In the genomic region with DNA sequence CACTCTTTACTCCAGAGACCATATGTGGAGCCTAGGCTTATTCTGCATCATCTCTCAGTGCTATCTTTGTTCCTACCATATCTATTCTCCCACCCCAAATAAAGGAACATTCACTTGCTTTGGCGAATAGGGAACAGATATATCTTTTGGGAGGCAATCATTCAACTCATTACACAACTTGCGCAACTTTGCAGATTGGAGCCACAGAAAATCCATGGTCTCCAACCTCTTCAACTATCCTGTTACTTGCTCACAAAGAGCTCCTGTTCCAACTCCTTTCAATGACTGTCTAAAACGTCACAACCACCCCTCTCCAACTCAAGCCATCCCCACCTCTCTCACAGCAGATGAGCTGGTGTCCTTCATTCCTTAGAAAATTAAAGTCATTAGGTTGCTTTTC, we compare ENCODE assay signal across 3 cellular contexts.
TF ChIP-seq lines count a peak whose summit lies in the region.

No MANE protein-coding gene starts in this region.

TF ChIP-seq in IMR-90, 13 proteins besides CTCF, POLR2A, EP300 and RAD21:
- TF ChIP-seq CEBPB (IDR thresholded peaks at IDR 0.05; ENCODE audit: low read depth, low read length) (peak; percentile 39; the same call in 1 of the 2 replicates), ELK1 (IDR thresholded peaks at IDR 0.05; ENCODE audit: borderline replicate concordance, low read depth, low read length) (no peak)
TF ChIP-seq in IMR-90: peak in this region for 1.

TF ChIP-seq in K562, 482 proteins besides CTCF, POLR2A, EP300 and RAD21:
- no peak for TF ChIP-seq PRPF4 (IDR thresholded peaks at IDR 0.05; ENCODE audit: insufficient read depth, low read depth, low read length, poor library complexity, severe bottlenecking)
- TF ChIP-seq CEBPB (tag; IDR thresholded peaks at IDR 0.05) = peak; percentile 32; the same call in 1 of the 2 replicates
- no peak for TF ChIP-seq GABPA (tag; conservative IDR thresholded peaks at IDR 0.05; ENCODE audit: low read depth)
- no peak for TF ChIP-seq ZBED1 (IDR thresholded peaks at IDR 0.05)
- TF ChIP-seq CEBPG (CRISPR knock-in tag; IDR thresholded peaks at IDR 0.05) = no peak
- TF ChIP-seq CEBPG (tag; conservative IDR thresholded peaks at IDR 0.05 in 1 of 2, IDR thresholded peaks at IDR 0.05 in 1 of 2) = peak; percentile 24 to 42; a peak in 2 of 4 replicates

TF ChIP-seq in H1, 55 proteins besides CTCF, POLR2A, EP300 and RAD21:
- TF ChIP-seq JUND (IDR thresholded peaks at IDR 0.05; ENCODE audit: low read length) (no peak), FOSL1 (IDR thresholded peaks at IDR 0.05; ENCODE audit: insufficient read depth, low read depth, low read length) (no peak), CEBPB (IDR thresholded peaks at IDR 0.05; ENCODE audit: low read depth, low read length) (0 out of 2 replicates have a peak, but pooled peaks have one; percentile 18), YY1 (IDR thresholded peaks at IDR 0.05; ENCODE audit: low read depth, low read length) (no peak), CBX8 (IDR thresholded peaks at IDR 0.05; ENCODE audit: borderline replicate concordance, low read depth, low read length) (no peak)
- TF ChIP-seq, protein P1, sequence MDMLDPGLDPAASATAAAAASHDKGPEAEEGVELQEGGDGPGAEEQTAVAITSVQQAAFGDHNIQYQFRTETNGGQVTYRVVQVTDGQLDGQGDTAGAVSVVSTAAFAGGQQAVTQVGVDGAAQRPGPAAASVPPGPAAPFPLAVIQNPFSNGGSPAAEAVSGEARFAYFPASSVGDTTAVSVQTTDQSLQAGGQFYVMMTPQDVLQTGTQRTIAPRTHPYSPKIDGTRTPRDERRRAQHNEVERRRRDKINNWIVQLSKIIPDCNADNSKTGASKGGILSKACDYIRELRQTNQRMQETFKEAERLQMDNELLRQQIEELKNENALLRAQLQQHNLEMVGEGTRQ (IDR thresholded peaks at IDR 0.05; ENCODE audit: low read length) = no peak
TF ChIP-seq in H1: peak in this region for 1.
